ENCODE assay signal across 27 cellular contexts in genomic region chr4:151930372-151930771, GRCh38.
DNase-seq lines count a peak whose midpoint lies in the region; ATAC-seq and TF ChIP-seq lines count a peak whose summit lies in the region.
"Had no signal": no experiment of that assay in that cellular context is flagged by ENCODE, and none has a peak within 500 bp of the region (broad histone marks: within the 10 kb centered on the region; RNA-seq: fewer than 3 reads in every experiment).

No MANE protein-coding gene starts in this region.

- intact Hi-C loops in HCT116 (cut with micrococcal nuclease) = no loop called here

- H3K27me3 ChIP-seq in HCT116 (ENCODE audit: insufficient read depth, low read length) (no peaks in the 10 kb centered on the region), lung (ENCODE audit: control insufficient read depth, insufficient read depth) (no peaks in the 10 kb centered on the region)
- H3K27me3 ChIP-seq: gastrocnemius medialis, spleen had no signal

- H3K4me1 ChIP-seq in HCT116 (ENCODE audit: control insufficient read depth in 1 of 2, insufficient read depth in 2 of 2, low read length in 2 of 2) (no peaks in the 10 kb centered on the region), lung (ENCODE audit: control insufficient read depth in 2 of 2, insufficient read depth in 2 of 2, low read length in 2 of 2) (no peaks in the 10 kb centered on the region)
- H3K4me1 ChIP-seq: esophagus squamous epithelium, gastrocnemius medialis, spleen had no signal

- H3K79me2 ChIP-seq in HCT116 (ENCODE audit: insufficient read depth, low read length) = no peaks in the 10 kb centered on the region

- no peak for TF ChIP-seq POLR2A in HCT116 (IDR thresholded peaks at IDR 0.05; ENCODE audit: borderline replicate concordance, extremely low read depth, insufficient read depth, insufficient read length)

- H3K27ac ChIP-seq in HCT116 (ENCODE audit: low read depth, low read length) (no peak overlapping the region), lung (ENCODE audit: low read depth in 1 of 2, low read length in 1 of 2) (no peak overlapping the region)
- H3K27ac ChIP-seq: esophagus squamous epithelium, gastrocnemius medialis, KMS-11, RWPE1, spleen, thoracic aorta had no signal

- no peaks in the 10 kb centered on the region for H3K9me3 Mint-ChIP-seq in HFFc6
- H3K9me3 Mint-ChIP-seq: activated CD4-positive, alpha-beta memory T cell treated with anti-CD3 and anti-CD28 coated beads for 36 hours; activated naive CD8-positive, alpha-beta T cell treated with anti-CD3 and anti-CD28 coated beads, Interleukin-2, amount 50 U/mL, for 24 hours had no signal

- H3K4me3 ChIP-seq in HCT116 (replicated peaks in 1 of 2; ENCODE audit: low read depth in 1 of 2, low read length in 2 of 2) (no peak overlapping the region), lung (no peak overlapping the region)
- H3K4me3 ChIP-seq: esophagus squamous epithelium, gastrocnemius medialis, spleen, thoracic aorta had no signal

- H3K9me3 ChIP-seq in HCT116 (ENCODE audit: control insufficient read depth in 1 of 2, insufficient read depth in 1 of 2, low read depth in 1 of 2, low read length in 2 of 2) (no peaks in the 10 kb centered on the region), lung (ENCODE audit: control insufficient read depth in 2 of 2, insufficient read depth in 1 of 2, low read length in 1 of 2) (no peaks in the 10 kb centered on the region)
- H3K9me3 ChIP-seq: esophagus squamous epithelium, gastrocnemius medialis, spleen, thoracic aorta had no signal

- TF ChIP-seq CTCF in HCT116 (IDR thresholded peaks at IDR 0.05 in 2 of 3, conservative IDR thresholded peaks at IDR 0.05 in 1 of 3; ENCODE audit: borderline replicate concordance in 1 of 3, insufficient read depth in 1 of 3, low read depth in 2 of 3, low read length in 2 of 3) = no peak
- no peak for TF ChIP-seq CTCF in lung (IDR thresholded peaks at IDR 0.05; ENCODE audit: control extremely low read depth, extremely low read depth)
- no peak for TF ChIP-seq CTCF in HFFc6 (IDR thresholded peaks at IDR 0.05)

- no peaks in the 10 kb centered on the region for H4K20me1 ChIP-seq in HCT116 (ENCODE audit: insufficient read depth)

- H3K27me3 Mint-ChIP-seq in HFFc6 (ENCODE audit: insufficient read depth) = peaks cover 2% of the 10 kb centered on the region; the same call in 1 of the 2 replicates
- H3K27me3 Mint-ChIP-seq: activated CD4-positive, alpha-beta memory T cell treated with anti-CD3 and anti-CD28 coated beads for 36 hours; activated naive CD8-positive, alpha-beta T cell treated with anti-CD3 and anti-CD28 coated beads, Interleukin-2, amount 50 U/mL, for 24 hours; CD4-positive, alpha-beta T cell had no signal

- POLR2A ChIA-PET in HCT116 (lab: Charles Lee) = no interaction called here

- no peak overlapping the region for H2AFZ ChIP-seq in HCT116 (ENCODE audit: low read depth, low read length, poor library complexity, severe bottlenecking)

- WGBS in lung, 2 donors = 30 to 38% methylated on average over 2 of the region's 2 CpGs

- H3K4me3 Mint-ChIP-seq in HFFc6 = no peak overlapping the region
- H3K4me3 Mint-ChIP-seq: activated CD4-positive, alpha-beta memory T cell treated with anti-CD3 and anti-CD28 coated beads for 36 hours; activated naive CD8-positive, alpha-beta T cell treated with anti-CD3 and anti-CD28 coated beads, Interleukin-2, amount 50 U/mL, for 24 hours; CD4-positive, alpha-beta T cell; memory B cell had no signal

- no peak overlapping the region for H3K9ac ChIP-seq in HCT116 (ENCODE audit: low read length)
- H3K9ac ChIP-seq: KMS-11 had no signal

- DNase-seq in SKM-1 treated with dmso at 0.1 percent for 144 hours (lab: John Stamatoyannopoulos, UW; ENCODE audit: unreplicated experiment) = peak; percentile 30
- DNase-seq in SKM-1 (lab: John Stamatoyannopoulos, UW; ENCODE audit: unreplicated experiment) = no peak
- DNase-seq in HCT116 (ENCODE audit: low read depth, low spot score) = no peak
- peak; percentile 25 for DNase-seq in UCSD-AML1 (lab: John Stamatoyannopoulos, UW; ENCODE audit: unreplicated experiment)
- no peak for DNase-seq in lung (ENCODE audit: low spot score)
- no peak for DNase-seq in HFFc6
- no peak for DNase-seq in NCI-H82 treated with DMSO at 0.1 percent for 48 hours (lab: John Stamatoyannopoulos, UW; ENCODE audit: unreplicated experiment)
- DNase-seq: activated CD4-positive, alpha-beta memory T cell treated with anti-CD3 and anti-CD28 coated beads for 36 hours; activated effector memory CD4-positive, alpha-beta T cell treated with Interleukin-2 at 50 U/mL for 16 hours; activated naive CD8-positive, alpha-beta T cell treated with anti-CD3 and anti-CD28 coated beads, Interleukin-2, amount 50 U/mL, for 24 hours; CD4-positive, alpha-beta T cell; effector memory CD4-positive, alpha-beta T cell; esophagus squamous epithelium; gastrocnemius medialis; GOT3; NCI-H1092; NCI-H2081 treated with DMSO at 0.1 percent for 48 hours; spleen; stimulated activated CD4-positive, alpha-beta T cell treated with anti-CD3 and anti-CD28 coated beads, Interleukin-4, amount 100 ng/mL, for 24 hours; stimulated activated naive CD4-positive, alpha-beta T cell treated with Interleukin-2 at 50 U/mL for 16 hours; T1000 had no signal

- no peak for ATAC-seq in HCT116
- peak; percentile 41 for ATAC-seq in lung (ENCODE audit: insufficient read depth, low FRiP score)
- ATAC-seq in HG02870 (IDR thresholded peaks at IDR 0.05; ENCODE audit: unreplicated experiment) = no peak
- ATAC-seq: activated naive CD8-positive, alpha-beta T cell treated with anti-CD3 and anti-CD28 coated beads, Interleukin-2, amount 50 U/mL, for 24 hours; gastrocnemius medialis; SK-N-SH treated with all-trans-retinoic acid at 6 μM for 48 hours had no signal

- no peak overlapping the region for H3K27ac Mint-ChIP-seq in HFFc6
- H3K27ac Mint-ChIP-seq: activated CD4-positive, alpha-beta memory T cell treated with anti-CD3 and anti-CD28 coated beads for 36 hours; activated naive CD8-positive, alpha-beta T cell treated with anti-CD3 and anti-CD28 coated beads, Interleukin-2, amount 50 U/mL, for 24 hours; CD4-positive, alpha-beta T cell; memory B cell had no signal

- no peaks in the 10 kb centered on the region for H3K36me3 Mint-ChIP-seq in HFFc6 (ENCODE audit: low read depth)
- H3K36me3 Mint-ChIP-seq: activated CD4-positive, alpha-beta memory T cell treated with anti-CD3 and anti-CD28 coated beads for 36 hours; memory B cell had no signal

- no peaks in the 10 kb centered on the region for H3K9me2 ChIP-seq in HCT116 (ENCODE audit: insufficient read depth)

- no peak overlapping the region for H3K4me2 ChIP-seq in HCT116 (ENCODE audit: low read length)
- H3K4me2 ChIP-seq: KMS-11 had no signal

- TF ChIP-seq RAD21 in HCT116 (IDR thresholded peaks at IDR 0.05; ENCODE audit: low read depth) = no peak

- H3K36me3 ChIP-seq in HCT116 (ENCODE audit: control insufficient read depth in 1 of 2, insufficient read depth in 2 of 2, low read length in 2 of 2) (no peaks in the 10 kb centered on the region), lung (ENCODE audit: control insufficient read depth in 2 of 2, insufficient read depth in 2 of 2, low read length in 2 of 2) (no peaks in the 10 kb centered on the region)
- H3K36me3 ChIP-seq: esophagus squamous epithelium, gastrocnemius medialis, spleen, thoracic aorta had no signal

- CTCF ChIA-PET in HCT116 (lab: Charles Lee) = no interaction called here

- BruUV-seq in HCT116 (replicated peaks; lab: Mats Ljungman, UMichigan) = no TSS peak

- RAD21 ChIA-PET in HCT116 (lab: Charles Lee; ENCODE audit: low non-redundant PET in 1 of 2, low total read pairs in 2 of 2, uncharacterized antibody in 2 of 2, unreplicated experiment in 2 of 2) = no interaction called here

- H3K4me1 Mint-ChIP-seq in HFFc6 (ENCODE audit: low read depth) = peaks cover 14% of the 10 kb centered on the region
- H3K4me1 Mint-ChIP-seq: activated naive CD8-positive, alpha-beta T cell treated with anti-CD3 and anti-CD28 coated beads, Interleukin-2, amount 50 U/mL, for 24 hours had no signal

TF ChIP-seq in HCT116, 20 proteins besides CTCF, POLR2A, EP300 and RAD21:
- TF ChIP-seq FOSL1 (IDR thresholded peaks at IDR 0.05; ENCODE audit: low read depth) (no peak), ZNF274 (IDR thresholded peaks at IDR 0.05; ENCODE audit: low read depth, low read length) (no peak), CBX3 (IDR thresholded peaks at IDR 0.05; ENCODE audit: low read depth) (no peak), MAX (IDR thresholded peaks at IDR 0.05) (no peak), ZFX (IDR thresholded peaks at IDR 0.05) (no peak), EGR1 (IDR thresholded peaks at IDR 0.05; ENCODE audit: low read depth) (no peak), REST (IDR thresholded peaks at IDR 0.05; ENCODE audit: low read depth) (peak; percentile 8; the same call in 1 of the 2 replicates), ELF1 (IDR thresholded peaks at IDR 0.05; ENCODE audit: borderline replicate concordance, low read depth) (no peak)

Comparison
In these comparisons a context has a peak if more than half of its experiments do, and no peak if none do; other contexts are left out.
1. DNase-seq: peak in SKM-1 treated with dmso at 0.1 percent for 144 hours (single experiment) and UCSD-AML1 (single experiment); none in SKM-1 (single experiment), HCT116 (single experiment), lung (single experiment), HFFc6 (single experiment) and NCI-H82 treated with DMSO at 0.1 percent for 48 hours (single experiment).